In the genomic region with DNA sequence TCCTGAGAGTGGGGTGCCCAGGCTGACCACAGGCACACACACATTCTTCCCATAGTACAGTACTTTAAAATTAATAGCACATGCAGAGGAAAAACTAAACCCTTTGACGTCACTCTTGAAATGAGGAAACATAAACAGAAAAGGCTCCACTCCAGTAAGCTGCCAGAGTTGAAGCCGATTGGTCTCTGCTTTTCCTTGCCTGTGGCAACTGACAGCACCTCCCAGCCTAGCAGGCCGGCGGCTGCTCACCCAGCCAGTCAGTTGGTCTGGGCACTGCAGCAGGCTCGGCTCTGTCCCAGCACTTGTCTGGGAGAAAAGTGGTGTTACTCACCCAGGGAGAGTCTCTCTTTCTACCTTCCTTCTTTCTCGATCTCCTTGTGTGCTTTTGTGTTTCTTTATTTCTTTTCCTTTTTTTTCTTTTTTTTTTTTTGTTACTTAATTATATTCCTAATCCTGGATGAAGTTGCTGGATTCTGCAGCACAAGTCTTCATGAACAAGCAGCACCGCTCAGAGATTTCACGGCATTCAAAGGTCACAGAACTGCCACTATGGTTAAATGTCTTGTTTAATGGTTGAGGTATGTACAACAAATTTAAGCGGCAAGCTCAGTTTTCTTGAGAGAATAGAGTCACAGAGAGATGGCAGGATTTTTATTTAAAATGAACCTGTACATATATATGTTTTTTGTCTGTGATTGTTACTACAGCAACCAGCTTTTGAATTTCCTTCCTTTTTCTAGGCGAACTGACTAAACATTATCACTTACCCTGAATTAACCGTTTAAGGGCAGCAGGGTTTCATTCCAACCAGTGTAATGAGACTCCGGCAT, we compare ENCODE assay signal across 9 cellular contexts. TPM values are rescaled to one million over a fixed set of nuclear protein-coding genes. Genes with fewer than 3 reads are reported as not detected.
A peak's percentile ranks its signal among the peaks of the same experiment; 100 is the strongest.
DNase-seq lines count a peak whose midpoint lies in the region; ATAC-seq and TF ChIP-seq lines count a peak whose summit lies in the region.
"Had no signal": no experiment of that assay in that cellular context is flagged by ENCODE, and none has a peak within 500 bp of the region (broad histone marks: within the 10 kb centered on the region; RNA-seq: fewer than 3 reads in every experiment).

Gene PDE7B, plus strand, starts transcription at position 260 of the 830 bp plus-strand sequence.

- no peaks in the 10 kb centered on the region for H4K20me1 ChIP-seq in PC-3 (ENCODE audit: low read length)

- no peak within 1 kb of the TSS for H2AK5ac ChIP-seq in neuronal stem cell (ENCODE audit: low read depth, low read length)

- H3K27ac Mint-ChIP-seq in activated naive CD8-positive, alpha-beta T cell: no peak within 1 kb of the TSS

- H3K27me3 Mint-ChIP-seq in activated naive CD8-positive, alpha-beta T cell: no peaks in the 10 kb centered on the region

- H3K36me3 ChIP-seq in PC-3 (ENCODE audit: low read depth, low read length) (no peaks in the 10 kb centered on the region), gastroesophageal sphincter (no peaks in the 10 kb centered on the region), neuronal stem cell (replicated peaks in 1 of 2; ENCODE audit: control insufficient read depth in 2 of 2, insufficient read depth in 2 of 2, low read length in 2 of 2) (no peaks in the 10 kb centered on the region), upper lobe of left lung (no peaks in the 10 kb centered on the region)
- H3K36me3 ChIP-seq: HAP-1 had no signal

- H2BK12ac ChIP-seq in neuronal stem cell (ENCODE audit: low read length): no peak within 1 kb of the TSS

- H2AFZ ChIP-seq in PC-3 (ENCODE audit: low read length) (peak within 1 kb of the TSS; percentile 92), neuronal stem cell (ENCODE audit: low read length) (peak within 1 kb of the TSS; percentile 80)

- DNase-seq in AG09309 (ENCODE audit: low read depth): peak; percentile 98
- DNase-seq in PC-3: peak; percentile 71
- DNase-seq in neuronal stem cell (ENCODE audit: low spot score): peak; percentile 15
- DNase-seq in upper lobe of left lung: peak; percentile 87 to 90

- intact Hi-C loops in PC-3 (cut with micrococcal nuclease): loop anchor here (10.0 kb wide), 1 partner anchor 317 kb away; no protein-coding TSS in a partner anchor

- H3K9me3 Mint-ChIP-seq in activated naive CD8-positive, alpha-beta T cell (ENCODE audit: low read depth): no peaks in the 10 kb centered on the region

- H4K91ac ChIP-seq in neuronal stem cell (ENCODE audit: low read depth, low read length, poor library complexity): no peak within 1 kb of the TSS

- no peak within 1 kb of the TSS for H2BK120ac ChIP-seq in neuronal stem cell (ENCODE audit: low read depth, low read length)

- H3K4me3 ChIP-seq in AG09309 (ENCODE audit: control insufficient read depth, low read depth, low read length): peak within 1 kb of the TSS; percentile 35
- H3K4me3 ChIP-seq in PC-3 (ENCODE audit: low read length): peak within 1 kb of the TSS; percentile 60
- H3K4me3 ChIP-seq in gastroesophageal sphincter: peak within 1 kb of the TSS; percentile 20 to 38
- H3K4me3 ChIP-seq in neuronal stem cell (ENCODE audit: low read length in 2 of 2): peak within 1 kb of the TSS in 1 of 2 donors; percentile 38
- peak within 1 kb of the TSS in 3 of 4 donors; percentile 5 to 26 (median 21) for H3K4me3 ChIP-seq in upper lobe of left lung
- H3K4me3 ChIP-seq: HAP-1 had no signal

- no peak within 1 kb of the TSS for H2BK15ac ChIP-seq in neuronal stem cell (ENCODE audit: low read length)

- 0 to 2% methylated on average over 12 of the region's 12 CpGs for WGBS in gastroesophageal sphincter (ENCODE audit: low coverage in 1 of 2), 2 donors
- no CpG with 5 or more reads among the region's 12 CpGs for WGBS in neuronal stem cell (ENCODE audit: extremely low coverage in 2 of 2, insufficient read length in 2 of 2, insufficient replicate concordance in 1 of 2), 2 donors
- 10 to 15% methylated on average over 12 of the region's 12 CpGs for WGBS in upper lobe of left lung, 2 donors

- no peak within 1 kb of the TSS for H3K23ac ChIP-seq in neuronal stem cell (ENCODE audit: low read depth, low read length, poor library complexity)

- H3K79me2 ChIP-seq in PC-3 (ENCODE audit: low read length): no peaks in the 10 kb centered on the region

- no peaks in the 10 kb centered on the region for H3K79me1 ChIP-seq in neuronal stem cell (ENCODE audit: low read depth, low read length)

- no peaks in the 10 kb centered on the region for H3K27me3 ChIP-seq in PC-3 (ENCODE audit: low read length)
- no peaks in the 10 kb centered on the region for H3K27me3 ChIP-seq in gastroesophageal sphincter
- H3K27me3 ChIP-seq in neuronal stem cell (ENCODE audit: control insufficient read depth in 3 of 3, insufficient read depth in 3 of 3, low read depth in 1 of 3, low read length in 3 of 3): no peaks in the 10 kb centered on the region
- no peaks in the 10 kb centered on the region for H3K27me3 ChIP-seq in upper lobe of left lung

- no peaks in the 10 kb centered on the region for H3F3A ChIP-seq in PC-3 (ENCODE audit: low read length, unreplicated experiment)

- H3K27ac ChIP-seq in PC-3 (ENCODE audit: low read length) (no peak within 1 kb of the TSS), gastroesophageal sphincter (peak within 1 kb of the TSS in 2 of 4 donors; percentile 60 to 62), neuronal stem cell (replicated peaks; ENCODE audit: low read length) (no peak within 1 kb of the TSS), upper lobe of left lung (no peak within 1 kb of the TSS)

- CTCF ChIA-PET in PC-3 (lab: Charles Lee): no interaction called here

- peak within 1 kb of the TSS; percentile 85 for H3K4me3 Mint-ChIP-seq in activated naive CD8-positive, alpha-beta T cell

- H3K4me1 Mint-ChIP-seq in activated naive CD8-positive, alpha-beta T cell (ENCODE audit: low read depth): peaks cover 26% of the 10 kb centered on the region

- no peak within 1 kb of the TSS for H2BK5ac ChIP-seq in neuronal stem cell (ENCODE audit: low read length)

- peak; percentile 68 for ATAC-seq in GM18873 (IDR thresholded peaks at IDR 0.05; ENCODE audit: low FRiP score, unreplicated experiment)
- ATAC-seq in HG03108 (IDR thresholded peaks at IDR 0.05; ENCODE audit: unreplicated experiment): peak; percentile 93
- ATAC-seq in PC-3: peak; percentile 98
- peak; percentile 94 for ATAC-seq in gastroesophageal sphincter
- ATAC-seq in upper lobe of left lung (ENCODE audit: low FRiP score in 2 of 2): peak; percentile 94 to 98

- H3K18ac ChIP-seq in neuronal stem cell (ENCODE audit: low read length): no peak within 1 kb of the TSS

- H3K9me3 ChIP-seq in PC-3 (ENCODE audit: low read length) (no peaks in the 10 kb centered on the region), gastroesophageal sphincter (no peaks in the 10 kb centered on the region), neuronal stem cell (replicated peaks in 1 of 2; ENCODE audit: control insufficient read depth in 2 of 2, insufficient read depth in 1 of 2, low read depth in 1 of 2, low read length in 2 of 2) (no peaks in the 10 kb centered on the region), upper lobe of left lung (no peaks in the 10 kb centered on the region)
- H3K9me3 ChIP-seq: HAP-1 had no signal

- H3K36me3 Mint-ChIP-seq in activated naive CD8-positive, alpha-beta T cell: peaks cover 2% of the 10 kb centered on the region

- TF ChIP-seq CTCF in AG09309 (IDR thresholded peaks at IDR 0.05; ENCODE audit: control insufficient read depth, insufficient read depth, low read depth, low read length, missing control alignments) (no peak), PC-3 (conservative IDR thresholded peaks at IDR 0.05; ENCODE audit: low read depth, low read length) (no peak), gastroesophageal sphincter (IDR thresholded peaks at IDR 0.05) (no peak), upper lobe of left lung (IDR thresholded peaks at IDR 0.05) (no peak)

- H3K9ac ChIP-seq in PC-3 (ENCODE audit: low read length): peak within 1 kb of the TSS; percentile 23; the same call in 1 of the 2 replicates
- H3K9ac ChIP-seq in neuronal stem cell (ENCODE audit: low read depth, low read length, poor library complexity): no peak within 1 kb of the TSS

- TF ChIP-seq POLR2A in gastroesophageal sphincter (IDR thresholded peaks at IDR 0.05) (peak; percentile 66 to 79), upper lobe of left lung (IDR thresholded peaks at IDR 0.05) (peak in 3 of 4 donors; percentile 45 to 75 (median 56))

- TF ChIP-seq EP300 in gastroesophageal sphincter (IDR thresholded peaks at IDR 0.05): no peak
- no peak for TF ChIP-seq EP300 in upper lobe of left lung (IDR thresholded peaks at IDR 0.05)

- H3K14ac ChIP-seq in neuronal stem cell (ENCODE audit: low read length): no peak within 1 kb of the TSS

- H3K4me2 ChIP-seq in PC-3 (ENCODE audit: low read length): peak within 1 kb of the TSS; percentile 88
- H3K4me2 ChIP-seq in neuronal stem cell (ENCODE audit: insufficient read depth, low read length, poor library complexity, severe bottlenecking): no peak within 1 kb of the TSS

- BruUV-seq in PC-3 (replicated peaks; lab: Mats Ljungman, UMichigan): no TSS peak

- no peak within 1 kb of the TSS for H4K8ac ChIP-seq in neuronal stem cell (ENCODE audit: low read depth, low read length)

- H3K4ac ChIP-seq in neuronal stem cell (ENCODE audit: low read length): no peak within 1 kb of the TSS

- H3K9me2 ChIP-seq in PC-3 (replicated peaks; ENCODE audit: low read length): no peaks in the 10 kb centered on the region

- POLR2A ChIA-PET in PC-3 (lab: Charles Lee; ENCODE audit: unreplicated experiment): no interaction called here

- H3K4me1 ChIP-seq in PC-3 (ENCODE audit: insufficient read depth, low read length): peaks cover 11% of the 10 kb centered on the region
- H3K4me1 ChIP-seq in gastroesophageal sphincter: peaks cover 0 to 38% (median 3%) of the 10 kb centered on the region in 3 donors
- H3K4me1 ChIP-seq in neuronal stem cell (ENCODE audit: control insufficient read depth in 2 of 2, insufficient read depth in 1 of 2, low read depth in 1 of 2, low read length in 2 of 2): peaks cover 2 to 16% of the 10 kb centered on the region in 2 donors
- H3K4me1 ChIP-seq in upper lobe of left lung: peaks cover 0 to 8% (median 0%) of the 10 kb centered on the region in 4 donors
- H3K4me1 ChIP-seq: HAP-1 had no signal

RNA-seq across cellular contexts. Expression of gene PDE7B, which starts in this region (rescaled TPM):
- total RNA-seq in PC-3 (2014; rRNA removed): not detected in 2 replicates
- total RNA-seq in gastroesophageal sphincter: 10 to 100 TPM in 1 of 4 donors, 1 to 10 TPM in 3; 2.9 to 23.6 (median 5.2) TPM
- polyA plus RNA-seq in neuronal stem cell (2013, experiment 1 of 2): 0.14 TPM
- polyA plus RNA-seq in neuronal stem cell (2013, experiment 2 of 2): 0.11 TPM
- 1 to 10 TPM; 1.0 to 4.4 (median 2.6) TPM for total RNA-seq in upper lobe of left lung

Comparison
In these comparisons a context has a peak if more than half of its experiments do, and no peak if none do; other contexts are left out.
1. Peak in DNase-seq, ATAC-seq, H3K4me3 ChIP-seq, H3K9ac ChIP-seq and H3K4me2 ChIP-seq in PC-3; RNA of the gene not detected or under 1 TPM.
2. DNase-seq: peak in every context shown above with its lines; median percentile 98 in AG09309; 88 in upper lobe of left lung; 71 in PC-3; 15 in neuronal stem cell.